ENCODE assay signal across 15 cellular contexts in the genomic region with DNA sequence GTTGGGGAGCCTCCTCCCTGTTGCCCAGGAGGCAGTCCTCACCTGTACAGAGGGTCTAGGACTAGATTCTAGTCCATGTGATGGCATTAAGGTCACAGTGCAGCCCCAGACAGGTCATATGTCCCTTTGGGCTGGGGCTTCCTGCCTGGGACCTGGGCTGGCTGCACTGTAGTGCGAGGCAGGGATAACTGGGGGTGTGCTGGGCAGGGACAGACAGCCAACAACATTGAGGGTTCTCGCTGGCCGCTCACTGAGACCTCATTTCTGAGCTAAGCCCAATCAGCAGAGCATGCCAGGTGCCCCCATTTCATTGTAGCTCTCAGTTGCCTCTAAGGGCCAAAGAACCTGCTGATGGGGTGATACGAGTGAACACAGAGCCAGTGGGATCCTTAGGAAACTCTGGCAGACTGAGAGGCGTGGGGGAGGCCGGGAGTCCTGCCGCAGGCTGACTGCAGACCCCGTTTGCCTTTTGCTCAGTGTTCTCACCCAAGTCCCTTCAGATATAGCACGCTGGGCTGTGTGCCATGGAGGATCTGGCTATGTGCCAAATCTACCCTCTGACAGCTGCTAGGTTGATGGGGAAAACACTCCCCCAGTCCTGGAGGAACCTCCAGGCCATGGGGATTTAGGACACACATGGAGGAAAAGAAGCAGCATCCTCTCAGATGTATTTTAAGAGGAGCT. TPM values are rescaled to one million over a fixed set of nuclear protein-coding genes. Genes with fewer than 3 reads are reported as not detected.
DNase-seq lines count a peak whose midpoint lies in the region; ATAC-seq and TF ChIP-seq lines count a peak whose summit lies in the region.
"Had no signal": no experiment of that assay in that cellular context is flagged by ENCODE, and none has a peak within 500 bp of the region (broad histone marks: within the 10 kb centered on the region; RNA-seq: fewer than 3 reads in every experiment).

No MANE protein-coding gene starts in this region.

- H3K9me3 ChIP-seq in SK-N-SH (no peaks in the 10 kb centered on the region), SJCRH30 (replicated peaks) (no peaks in the 10 kb centered on the region), upper lobe of left lung (no peaks in the 10 kb centered on the region)
- H3K9me3 ChIP-seq: HAP-1, mucosa of descending colon, prostate gland had no signal

- no peak overlapping the region for H3K9ac ChIP-seq in SK-N-SH

- no peak for ATAC-seq in SK-N-SH treated with all-trans-retinoic acid at 6 μM for 48 hours
- ATAC-seq in left ventricle myocardium superior: peak; percentile 23
- no peak for ATAC-seq in upper lobe of left lung (ENCODE audit: low FRiP score in 2 of 2)
- no peak for ATAC-seq in esophagus mucosa
- ATAC-seq: mucosa of descending colon; stimulated activated naive B cell treated with anti-CD40 and anti-IgM and Interleukin-4, amounts not matched to agents 10 μg/mL and 1 μg/mL and 100 μg/mL, for 72 hours had no signal

- no peak for TF ChIP-seq POLR2A in upper lobe of left lung (IDR thresholded peaks at IDR 0.05)

- intact Hi-C loops in left ventricle myocardium superior (cut with micrococcal nuclease): loop anchor here (5.0 to 10.0 kb wide), 2 partner anchors 43 to 210 kb away; no protein-coding TSS in a partner anchor

- H3K4me3 ChIP-seq in SK-N-SH (ENCODE audit: low read depth in 2 of 2, low read length in 1 of 2): no peak overlapping the region
- no peak overlapping the region for H3K4me3 ChIP-seq in SJCRH30
- no peak overlapping the region for H3K4me3 ChIP-seq in upper lobe of left lung
- H3K4me3 ChIP-seq: HAP-1, mucosa of descending colon, prostate gland had no signal

- WGBS in SK-N-SH (ENCODE audit: low lambda C conversion rate): 25% methylated on average over 6 of the region's 9 CpGs
- 62 to 67% methylated on average over 6 to 9 of the region's 9 CpGs for WGBS in upper lobe of left lung, 2 donors

- CTCF ChIA-PET in SK-N-SH (lab: Yijun Ruan, JAX): interaction anchor here (0.6 to 11.8 kb wide), 14 partner anchors 9 to 1074 kb away, joined by 3 to 221 read pairs (median 5); no protein-coding TSS in a partner anchor

- no peak overlapping the region for H2AFZ ChIP-seq in SK-N-SH (ENCODE audit: low read depth)

- H3K27me3 ChIP-seq in SK-N-SH (ENCODE audit: insufficient read depth) (no peaks in the 10 kb centered on the region), SJCRH30 (no peaks in the 10 kb centered on the region), upper lobe of left lung (no peaks in the 10 kb centered on the region)

- DNase-seq in SK-N-SH: peak; percentile 81
- DNase-seq in SJCRH30: peak; percentile 94 to 99
- DNase-seq in left ventricle myocardium superior: peak; percentile 57
- DNase-seq in upper lobe of left lung: no peak
- DNase-seq in iPS-NIHi11 (ENCODE audit: low spot score): no peak
- no peak for DNase-seq in pons (ENCODE audit: low spot score)
- DNase-seq: activated naive CD4-positive, alpha-beta T cell treated with Interleukin-2 at 50 U/mL for 16 hours; mucosa of descending colon; NCI-H1436; stimulated activated CD4-positive, alpha-beta T cell treated with anti-CD3 and anti-CD28 coated beads, Interleukin-4, amount 100 ng/mL, for 24 hours; stimulated activated naive B cell treated with anti-CD40 and anti-IgM and Interleukin-4, amounts not matched to agents 10 μg/mL and 1 μg/mL and 100 μg/mL, for 72 hours had no signal

- no peak for TF ChIP-seq RAD21 in SK-N-SH (IDR thresholded peaks at IDR 0.05; ENCODE audit: low read length)

- H3K4me2 ChIP-seq in SK-N-SH: no peak overlapping the region

- no peaks in the 10 kb centered on the region for H4K20me1 ChIP-seq in SK-N-SH (ENCODE audit: insufficient read depth)

- TF ChIP-seq EP300 in SK-N-SH (IDR thresholded peaks at IDR 0.05; ENCODE audit: borderline replicate concordance in 1 of 2, low read depth in 1 of 2, low read length in 1 of 2) (no peak), upper lobe of left lung (IDR thresholded peaks at IDR 0.05) (no peak)

- H3K4me1 ChIP-seq in SK-N-SH (ENCODE audit: control insufficient read depth in 1 of 2, insufficient read depth in 2 of 2, low read depth in 1 of 2, low read length in 1 of 2): peaks cover 0 to 11% of the 10 kb centered on the region in 2 experiments; a peak in 1 of 4 replicates
- H3K4me1 ChIP-seq in SJCRH30: peaks cover 24% of the 10 kb centered on the region
- peaks cover 21 to 43% (median 33%) of the 10 kb centered on the region in 4 donors for H3K4me1 ChIP-seq in upper lobe of left lung
- H3K4me1 ChIP-seq: HAP-1, prostate gland had no signal

- POLR2A ChIA-PET in SK-N-SH (lab: Yijun Ruan, JAX): no interaction called here

- H3K79me2 ChIP-seq in SK-N-SH (ENCODE audit: insufficient read depth): no peaks in the 10 kb centered on the region

- no peaks in the 10 kb centered on the region for H3K9me2 ChIP-seq in SK-N-SH

- H3K36me3 ChIP-seq in SK-N-SH (replicated peaks in 1 of 2; ENCODE audit: control insufficient read depth in 1 of 2, insufficient read depth in 2 of 2, low read length in 1 of 2) (no peaks in the 10 kb centered on the region), SJCRH30 (no peaks in the 10 kb centered on the region), upper lobe of left lung (no peaks in the 10 kb centered on the region)
- H3K36me3 ChIP-seq: HAP-1, prostate gland had no signal

- TF ChIP-seq CTCF in SK-N-SH (IDR thresholded peaks at IDR 0.05) (no peak), upper lobe of left lung (IDR thresholded peaks at IDR 0.05) (no peak)

- H3F3A ChIP-seq in SK-N-SH (replicated peaks; ENCODE audit: insufficient read depth): no peaks in the 10 kb centered on the region

- H3K27ac ChIP-seq in SK-N-SH (ENCODE audit: low read depth in 2 of 2, low read length in 1 of 2): no peak overlapping the region
- peak overlapping the region; percentile 47 for H3K27ac ChIP-seq in SJCRH30
- peak overlapping the region in 3 of 4 donors; percentile 15 to 80 (median 78) for H3K27ac ChIP-seq in upper lobe of left lung
- H3K27ac ChIP-seq: prostate gland had no signal

TF ChIP-seq in SK-N-SH, 30 proteins besides CTCF, POLR2A, EP300 and RAD21:
- TF ChIP-seq POLR2AphosphoS5 (IDR thresholded peaks at IDR 0.05; ENCODE audit: low read depth, low read length) (no peak), NFIC (IDR thresholded peaks at IDR 0.05; ENCODE audit: borderline replicate concordance) (peak; percentile 64)

TF ChIP-seq in SK-N-SH treated with all-trans-retinoic acid at 6 μM for 48 hours, 23 proteins besides CTCF, POLR2A, EP300 and RAD21:
- no peak for TF ChIP-seq ZFP30 (CRISPR knock-in tag; IDR thresholded peaks at IDR 0.05)
- no peak for TF ChIP-seq ZNF8 (CRISPR knock-in tag; IDR thresholded peaks at IDR 0.05)
- no peak for TF ChIP-seq ZC3H10 (CRISPR knock-in tag; IDR thresholded peaks at IDR 0.05)
- TF ChIP-seq ISL1 (CRISPR knock-in tag; IDR thresholded peaks at IDR 0.05): no peak
- TF ChIP-seq SNAI2 (CRISPR knock-in tag; IDR thresholded peaks at IDR 0.05): no peak

RNA-seq across cellular contexts. Expression of a gene that starts 51.9 kb away (rescaled TPM):
- 0.10 and 0.18 TPM in 2 replicates for polyA plus RNA-seq in SK-N-SH (2012; rRNA removed)
- polyA plus RNA-seq in SK-N-SH (2012; cell fraction: cytosol; rRNA removed): 0.05 and 0.16 TPM in 2 replicates
- polyA plus RNA-seq in SK-N-SH (2012; cell fraction: nucleus; rRNA removed): 0.67 and 0.73 TPM in 2 replicates
- total RNA-seq in SJCRH30 (2014; rRNA removed; shearing (Covaris generic)): 13.9 and 15.2 TPM in 2 replicates
- total RNA-seq in left ventricle myocardium superior (49.2 TPM), upper lobe of left lung (10 to 100 TPM; 17.5 to 72.7 (median 42.7) TPM), esophagus mucosa (3.4 TPM)

Comparison
In these comparisons a context has a peak if more than half of its experiments do, and no peak if none do; other contexts are left out.
1. DNase-seq: peak in SK-N-SH (single experiment), SJCRH30 (2 of 2) and left ventricle myocardium superior (single experiment); none in upper lobe of left lung (0 of 2), iPS-NIHi11 (single experiment) and pons (single experiment).
2. H3K27ac ChIP-seq: peak in SJCRH30 (single experiment) and upper lobe of left lung (3 of 4); none in SK-N-SH (0 of 2).